Comparison of ENCODE assay signal across 1 cellular context in the genomic region with DNA sequence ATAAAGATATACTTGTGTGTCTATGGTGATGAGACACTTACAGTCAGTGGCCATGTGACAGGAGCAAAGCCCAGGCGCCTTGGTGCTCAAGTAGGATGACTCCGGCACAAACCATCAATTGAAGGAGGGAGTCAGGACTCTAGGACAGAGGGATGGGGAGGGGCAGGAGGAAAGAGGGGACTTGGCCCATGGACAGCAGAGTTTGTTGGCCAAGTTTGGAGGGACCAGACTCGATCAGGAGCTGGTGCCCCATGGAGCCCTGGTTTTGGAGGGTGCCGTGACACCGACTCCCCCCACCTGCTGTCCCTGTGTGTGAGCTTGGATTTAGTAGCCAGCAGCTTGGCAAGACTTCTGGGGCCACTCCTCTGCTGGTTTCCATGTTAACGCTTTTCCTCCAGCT.
TF ChIP-seq lines count a peak whose summit lies in the region.

No MANE protein-coding gene starts in this region.

TF ChIP-seq in K562, 482 proteins besides CTCF, POLR2A, EP300 and RAD21:
- TF ChIP-seq, protein P1, sequence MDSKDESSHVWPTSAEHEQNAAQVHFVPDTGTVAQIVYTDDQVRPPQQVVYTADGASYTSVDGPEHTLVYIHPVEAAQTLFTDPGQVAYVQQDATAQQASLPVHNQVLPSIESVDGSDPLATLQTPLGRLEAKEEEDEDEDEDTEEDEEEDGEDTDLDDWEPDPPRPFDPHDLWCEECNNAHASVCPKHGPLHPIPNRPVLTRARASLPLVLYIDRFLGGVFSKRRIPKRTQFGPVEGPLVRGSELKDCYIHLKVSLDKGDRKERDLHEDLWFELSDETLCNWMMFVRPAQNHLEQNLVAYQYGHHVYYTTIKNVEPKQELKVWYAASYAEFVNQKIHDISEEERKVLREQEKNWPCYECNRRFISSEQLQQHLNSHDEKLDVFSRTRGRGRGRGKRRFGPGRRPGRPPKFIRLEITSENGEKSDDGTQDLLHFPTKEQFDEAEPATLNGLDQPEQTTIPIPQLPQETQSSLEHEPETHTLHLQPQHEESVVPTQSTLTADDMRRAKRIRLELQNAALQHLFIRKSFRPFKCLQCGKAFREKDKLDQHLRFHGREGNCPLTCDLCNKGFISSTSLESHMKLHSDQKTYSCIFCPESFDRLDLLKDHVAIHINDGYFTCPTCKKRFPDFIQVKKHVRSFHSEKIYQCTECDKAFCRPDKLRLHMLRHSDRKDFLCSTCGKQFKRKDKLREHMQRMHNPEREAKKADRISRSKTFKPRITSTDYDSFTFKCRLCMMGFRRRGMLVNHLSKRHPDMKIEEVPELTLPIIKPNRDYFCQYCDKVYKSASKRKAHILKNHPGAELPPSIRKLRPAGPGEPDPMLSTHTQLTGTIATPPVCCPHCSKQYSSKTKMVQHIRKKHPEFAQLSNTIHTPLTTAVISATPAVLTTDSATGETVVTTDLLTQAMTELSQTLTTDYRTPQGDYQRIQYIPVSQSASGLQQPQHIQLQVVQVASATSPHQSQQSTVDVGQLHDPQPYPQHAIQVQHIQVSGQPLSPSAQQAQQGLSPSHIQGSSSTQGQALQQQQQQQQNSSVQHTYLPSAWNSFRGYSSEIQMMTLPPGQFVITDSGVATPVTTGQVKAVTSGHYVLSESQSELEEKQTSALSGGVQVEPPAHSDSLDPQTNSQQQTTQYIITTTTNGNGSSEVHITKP (IDR thresholded peaks at IDR 0.05; ENCODE audit: partially characterized antibody), result peak; percentile 92
- TF ChIP-seq ZNF57 (CRISPR knock-in tag; IDR thresholded peaks at IDR 0.05), result no peak
